ENCODE assay signal across 3 cellular contexts in the genomic region with DNA sequence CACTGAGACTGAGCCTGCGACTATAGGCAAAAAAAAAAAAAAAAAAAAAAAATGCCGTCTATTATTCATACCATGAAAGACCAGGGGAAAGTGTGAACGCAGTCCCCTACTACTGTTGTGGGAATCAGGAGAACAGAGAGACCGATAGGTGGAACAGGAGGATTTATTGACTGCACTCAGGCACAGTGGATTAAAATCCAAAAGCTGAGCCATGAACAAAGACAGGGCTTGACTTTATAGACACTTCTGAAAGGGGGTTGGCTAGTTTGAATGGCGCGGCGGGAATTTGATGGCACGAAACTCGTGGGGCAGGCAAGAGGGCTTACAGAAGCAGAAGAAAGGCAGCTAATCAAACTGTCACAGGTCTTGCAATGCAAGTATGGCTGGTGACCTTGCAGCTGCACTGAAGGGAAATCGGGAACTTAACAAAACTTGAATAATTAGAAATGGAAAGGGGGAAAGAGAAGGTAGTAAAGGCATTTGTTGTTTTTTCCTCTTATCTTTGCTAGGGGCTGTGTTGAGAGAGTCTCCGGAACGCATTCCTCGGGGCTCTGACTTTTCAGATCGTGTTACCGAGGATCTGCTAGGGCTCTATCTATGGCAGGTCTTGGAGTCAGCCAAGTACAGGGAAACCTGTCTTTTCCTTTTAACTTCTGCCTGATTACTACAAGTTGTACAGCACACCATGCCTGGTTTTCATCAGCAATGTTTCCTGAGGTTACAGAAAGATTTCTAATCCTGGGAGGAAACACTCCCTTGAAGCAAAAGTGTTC. TPM values are rescaled to one million over a fixed set of nuclear protein-coding genes. Genes with fewer than 3 reads are reported as not detected.
"Had no signal": no experiment of that assay in that cellular context is flagged by ENCODE, and none has a peak within 500 bp of the region (broad histone marks: within the 10 kb centered on the region; RNA-seq: fewer than 3 reads in every experiment).

No MANE protein-coding gene starts in this region.

RNA-seq across cellular contexts. Expression of a gene that starts 7.5 kb away (rescaled TPM):
- total RNA-seq: myocyte had no signal
- polyA plus RNA-seq: aorta, spleen had no signal
